Comparison of ENCODE assay signal across 8 cellular contexts in genomic region chr13:114065141-114065925, GRCh38.
DNase-seq lines count a peak whose midpoint lies in the region; ATAC-seq, FAIRE-seq and TF ChIP-seq lines count a peak whose summit lies in the region.

No MANE protein-coding gene starts in this region.

- no peak overlapping the region for H2AFZ ChIP-seq in OCI-LY1 (ENCODE audit: low read length)

- peak overlapping the region; percentile 61 for H3K4me2 ChIP-seq in OCI-LY1 (ENCODE audit: low read length)

- H3K4me1 ChIP-seq in OCI-LY1 (ENCODE audit: insufficient read depth, low read length, severe bottlenecking) = peaks cover 52% of the 10 kb centered on the region

- peak overlapping the region; percentile 47 for H3K4me3 ChIP-seq in OCI-LY1 (ENCODE audit: low read depth, low read length, poor library complexity, severe bottlenecking)

- H3K27ac ChIP-seq in OCI-LY1 (ENCODE audit: low read depth, low read length, poor library complexity, severe bottlenecking) = peak overlapping the region; percentile 81
- H3K27ac ChIP-seq in epithelial cell of prostate = peak overlapping the region; percentile 78

- H3K9me2 ChIP-seq in OCI-LY1 (ENCODE audit: low read depth, low read length) = no peaks in the 10 kb centered on the region

- H3K27me3 ChIP-seq in OCI-LY1 (ENCODE audit: insufficient read depth, low read length) = no peaks in the 10 kb centered on the region

- no peak for DNase-seq in GM12891 (ENCODE audit: insufficient read length, low spot score)
- DNase-seq in activated T-cell treated with anti-CD3 and anti-CD28 coated beads for 4 hours = peak; percentile 62
- DNase-seq in epithelial cell of prostate (ENCODE audit: low read depth, low spot score) = peak; percentile 60
- DNase-seq in mucosa of gallbladder (ENCODE audit: low spot score) = peak; percentile 76
- DNase-seq in stimulated activated CD8-positive, alpha-beta memory T cell treated with anti-CD3 and anti-CD28 coated beads, Interleukin-2, amount 100 ng/mL, for 48 hours (ENCODE audit: low read depth in 2 of 2) = peak; percentile 67 to 74

- no peaks in the 10 kb centered on the region for H3K36me3 ChIP-seq in OCI-LY1 (ENCODE audit: insufficient read depth, low read length)

- FAIRE-seq in GM12891 (lab: Jason Lieb, UNC) = peak; percentile 95

- TF ChIP-seq CTCF in OCI-LY1 (IDR thresholded peaks at IDR 0.05; ENCODE audit: low read length) = no peak

- ATAC-seq in HG03196 (IDR thresholded peaks at IDR 0.05; ENCODE audit: unreplicated experiment) (peak; percentile 50), HG02840 (IDR thresholded peaks at IDR 0.05; ENCODE audit: low FRiP score, unreplicated experiment) (no peak)

- H3K9me3 ChIP-seq in OCI-LY1 (ENCODE audit: low read length) = no peaks in the 10 kb centered on the region

- H4K20me1 ChIP-seq in OCI-LY1 (ENCODE audit: insufficient read depth, low read length) = no peaks in the 10 kb centered on the region

- no peaks in the 10 kb centered on the region for H3F3A ChIP-seq in OCI-LY1 (ENCODE audit: insufficient read depth, low read length)

- TF ChIP-seq POLR2A in GM12891 (IDR thresholded peaks at IDR 0.05; ENCODE audit: low read depth, low read length) = no peak

- peak overlapping the region; percentile 49; the same call in 1 of the 2 replicates for H3K9ac ChIP-seq in OCI-LY1 (ENCODE audit: low read length)

- no peaks in the 10 kb centered on the region for H3K79me2 ChIP-seq in OCI-LY1 (ENCODE audit: insufficient read depth, low read length)

TF ChIP-seq in GM12891, 5 proteins besides CTCF, POLR2A, EP300 and RAD21:
- TF ChIP-seq TAF1 (IDR thresholded peaks at IDR 0.05; ENCODE audit: low read depth, low read length) (0 out of 2 replicates have a peak, but pooled peaks have one; percentile 7), POU2F2 (IDR thresholded peaks at IDR 0.05; ENCODE audit: low read depth, low read length) (0 out of 2 replicates have a peak, but pooled peaks have one; percentile 2), PAX5 (IDR thresholded peaks at IDR 0.05; ENCODE audit: insufficient read depth, low read length, severe bottlenecking) (no peak)
